Comparison of ENCODE assay signal across 1 cellular context in genomic region chr3:142888484-142889262, GRCh38.
TF ChIP-seq lines count a peak whose summit lies in the region.

A gene with protein sequence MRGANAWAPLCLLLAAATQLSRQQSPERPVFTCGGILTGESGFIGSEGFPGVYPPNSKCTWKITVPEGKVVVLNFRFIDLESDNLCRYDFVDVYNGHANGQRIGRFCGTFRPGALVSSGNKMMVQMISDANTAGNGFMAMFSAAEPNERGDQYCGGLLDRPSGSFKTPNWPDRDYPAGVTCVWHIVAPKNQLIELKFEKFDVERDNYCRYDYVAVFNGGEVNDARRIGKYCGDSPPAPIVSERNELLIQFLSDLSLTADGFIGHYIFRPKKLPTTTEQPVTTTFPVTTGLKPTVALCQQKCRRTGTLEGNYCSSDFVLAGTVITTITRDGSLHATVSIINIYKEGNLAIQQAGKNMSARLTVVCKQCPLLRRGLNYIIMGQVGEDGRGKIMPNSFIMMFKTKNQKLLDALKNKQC (minus strand): TSS chr3:142889083. CDS start chr3:142888896, 187 bp downstream.

TF ChIP-seq in GM12878, 131 proteins besides CTCF, POLR2A, EP300 and RAD21 (continued from another document):
- TF ChIP-seq ELK1 (IDR thresholded peaks at IDR 0.05; ENCODE audit: low read depth, low read length) (no peak), HDGF (IDR thresholded peaks at IDR 0.05) (no peak)
